In the genomic region with DNA sequence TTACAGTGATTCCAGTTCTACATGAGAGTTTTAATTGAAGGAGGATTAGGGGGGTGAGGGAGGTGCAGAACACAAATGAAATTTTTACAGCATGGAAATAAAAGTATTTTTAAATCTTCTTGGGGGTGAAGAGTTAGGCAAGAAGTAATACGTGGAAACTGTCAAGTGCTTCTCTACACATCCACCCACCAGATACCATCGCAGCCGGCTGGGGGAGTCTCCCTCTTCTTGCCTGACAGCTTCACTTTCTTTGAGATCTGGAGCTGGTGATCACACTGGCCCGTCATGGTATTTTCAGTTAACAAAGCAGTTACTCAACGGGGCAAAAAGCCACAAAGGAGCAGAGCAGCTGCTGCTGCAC, we compare ENCODE assay signal across 8 cellular contexts. TPM values are rescaled to one million over a fixed set of nuclear protein-coding genes. Genes with fewer than 3 reads are reported as not detected.
A peak's percentile ranks its signal among the peaks of the same experiment; 100 is the strongest.
DNase-seq lines count a peak whose midpoint lies in the region; ATAC-seq and TF ChIP-seq lines count a peak whose summit lies in the region.

No MANE protein-coding gene starts in this region.

- CTCF ChIA-PET in PC-3 (lab: Charles Lee) = no interaction called here

- no peaks in the 10 kb centered on the region for H3K27me3 ChIP-seq in PC-3 (ENCODE audit: low read length)
- no peaks in the 10 kb centered on the region for H3K27me3 ChIP-seq in endocrine pancreas (ENCODE audit: control insufficient read depth, insufficient read depth, low read length)

- peak overlapping the region; percentile 75 for H3K27ac ChIP-seq in PC-3 (ENCODE audit: low read length)

- H3K4me1 ChIP-seq in PC-3 (ENCODE audit: insufficient read depth, low read length) = peaks cover 10% of the 10 kb centered on the region; the same call in 1 of the 2 replicates
- H3K4me1 ChIP-seq in endocrine pancreas (ENCODE audit: control insufficient read depth, insufficient read depth, low read length) = peaks cover 15% of the 10 kb centered on the region

- H3K36me3 ChIP-seq in PC-3 (ENCODE audit: low read depth, low read length) (no peaks in the 10 kb centered on the region), endocrine pancreas (ENCODE audit: control insufficient read depth, insufficient read depth, low read length) (no peaks in the 10 kb centered on the region)

- no peak for ATAC-seq in PC-3
- no peak for ATAC-seq in omental fat pad (ENCODE audit: low FRiP score)
- ATAC-seq in HG02588 (IDR thresholded peaks at IDR 0.05; ENCODE audit: unreplicated experiment) = no peak

- no peaks in the 10 kb centered on the region for H4K20me1 ChIP-seq in PC-3 (ENCODE audit: low read length)

- H3K4me2 ChIP-seq in PC-3 (ENCODE audit: low read length) = peak overlapping the region; percentile 95

- TF ChIP-seq CTCF in GM12864 (IDR thresholded peaks at IDR 0.05; ENCODE audit: low read depth, low read length, missing control alignments) (no peak), PC-3 (conservative IDR thresholded peaks at IDR 0.05; ENCODE audit: low read depth, low read length) (no peak), omental fat pad (IDR thresholded peaks at IDR 0.05) (no peak)

- POLR2A ChIA-PET in PC-3 (lab: Charles Lee; ENCODE audit: unreplicated experiment) = no interaction called here

- no peaks in the 10 kb centered on the region for H3F3A ChIP-seq in PC-3 (ENCODE audit: low read length, unreplicated experiment)

- peak overlapping the region; percentile 94 for H3K9ac ChIP-seq in PC-3 (ENCODE audit: low read length)
- peak overlapping the region; percentile 51 for H3K9ac ChIP-seq in endocrine pancreas (ENCODE audit: control insufficient read depth, insufficient read depth, low read length)

- H3K9me2 ChIP-seq in PC-3 (replicated peaks; ENCODE audit: low read length) = no peaks in the 10 kb centered on the region

- no peaks in the 10 kb centered on the region for H3K9me3 ChIP-seq in PC-3 (ENCODE audit: low read length)
- no peaks in the 10 kb centered on the region for H3K9me3 ChIP-seq in endocrine pancreas (ENCODE audit: control insufficient read depth, low read length)

- no peak for DNase-seq in GM12864 (ENCODE audit: low read depth)
- no peak for DNase-seq in PC-3
- peak; percentile 62 for DNase-seq in omental fat pad (ENCODE audit: low spot score)
- DNase-seq in DMS53 (lab: John Stamatoyannopoulos, UW) = no peak
- no peak for DNase-seq in NCI-H774 (lab: John Stamatoyannopoulos, UW)
- DNase-seq in NOMO-1 treated with dmso at 0.1 percent for 144 hours (lab: John Stamatoyannopoulos, UW; ENCODE audit: unreplicated experiment) = no peak

- peak overlapping the region; percentile 80 for H2AFZ ChIP-seq in PC-3 (ENCODE audit: low read length)

- intact Hi-C loops in PC-3 (cut with micrococcal nuclease) = loop anchor here (10.0 kb wide), 1 partner anchor 396 kb away; no protein-coding TSS in a partner anchor

- no TSS peak for BruUV-seq in PC-3 (replicated peaks; lab: Mats Ljungman, UMichigan)

- peaks cover 8% of the 10 kb centered on the region for H3K79me2 ChIP-seq in PC-3 (ENCODE audit: low read length)

- peak overlapping the region; percentile 70 for H3K4me3 ChIP-seq in GM12864 (ENCODE audit: low read depth, low read length)
- H3K4me3 ChIP-seq in PC-3 (ENCODE audit: low read length) = peak overlapping the region; percentile 89
- H3K4me3 ChIP-seq in endocrine pancreas (ENCODE audit: control insufficient read depth, insufficient read depth, low read length) = peak overlapping the region; percentile 94

RNA-seq across cellular contexts. Expression of gene NR4A3, which starts 2.6 kb away (rescaled TPM):
- total RNA-seq in PC-3 (2014; rRNA removed) (0.77 and 0.98 TPM in 2 replicates), omental fat pad (100 to 1,000 TPM in 1 of 4 donors, 10 to 100 TPM in 3; 12.4 to 216 (median 26.3) TPM)
